Comparison of ENCODE assay signal across 8 cellular contexts in genomic region chr2:238320648-238321281, GRCh38. TPM values are rescaled to one million over a fixed set of nuclear protein-coding genes. Genes with fewer than 3 reads are reported as not detected.
DNase-seq lines count a peak whose midpoint lies in the region; ATAC-seq and TF ChIP-seq lines count a peak whose summit lies in the region.

No MANE protein-coding gene starts in this region.

- TF ChIP-seq EP300 in sigmoid colon (IDR thresholded peaks at IDR 0.05) = no peak

- TF ChIP-seq CTCF in activated B cell treated with CpG ODN at 0.5 μM for 24 hours (IDR thresholded peaks at IDR 0.05) (no peak), left ventricle myocardium inferior (IDR thresholded peaks at IDR 0.05; ENCODE audit: borderline replicate concordance) (no peak), sigmoid colon (IDR thresholded peaks at IDR 0.05) (no peak)

- 1% methylated on average over 65 of the region's 65 CpGs for WGBS in sigmoid colon, 2 donors

- in situ Hi-C loops in ACHN (cut with HindIII; ENCODE audit: low pct_ligation_motif_present, low pct_unique_long_range_greater_than_20kb, low sequenced_read_pairs) = no loop called here

- no peak overlapping the region for H3K27ac Mint-ChIP-seq in activated B cell treated with CpG ODN at 0.5 μM for 24 hours

- intact Hi-C loops in activated B cell treated with CpG ODN at 0.5 μM for 24 hours (cut with micrococcal nuclease) = loop anchor here (1.0 to 2.0 kb wide), 3 partner anchors 32 to 107 kb away; partner anchors contain the start of gene PER2
- intact Hi-C loops in left ventricle myocardium inferior (cut with micrococcal nuclease) = no loop called here
- intact Hi-C loops in sigmoid colon (cut with DNase I) = loop anchor here (2.0 kb wide), 1 partner anchor 32 kb away; the partner anchor contains the start of gene PER2

- H3K4me1 ChIP-seq in left ventricle myocardium inferior (peaks cover 42% of the 10 kb centered on the region), sigmoid colon (peaks cover 0 to 25% (median 21%) of the 10 kb centered on the region in 4 donors)

- peaks cover 2% of the 10 kb centered on the region for H3K36me3 Mint-ChIP-seq in activated B cell treated with CpG ODN at 0.5 μM for 24 hours (ENCODE audit: low read depth)

- CTCF ChIA-PET in activated B cell treated with CpG ODN at 0.5 μM for 24 hours (lab: Charles Lee) = no interaction called here

- H3K4me1 Mint-ChIP-seq in activated B cell treated with CpG ODN at 0.5 μM for 24 hours = peaks cover 13% of the 10 kb centered on the region

- DNase-seq in ACHN (peak; percentile 14), activated B cell treated with CpG ODN at 0.5 μM for 24 hours (no peak), left ventricle myocardium inferior (peak; percentile 21), sigmoid colon (peak; percentile 66), NCI-H2081 (lab: John Stamatoyannopoulos, UW) (no peak)
- no peak for DNase-seq in stimulated activated CD4-positive, alpha-beta T cell treated with anti-CD3 and anti-CD28 coated beads, Interleukin-2, amount 100 ng/mL, for 24 hours

- H3K9me3 Mint-ChIP-seq in activated B cell treated with CpG ODN at 0.5 μM for 24 hours = no peaks in the 10 kb centered on the region

- peak overlapping the region; percentile 82 for H3K4me3 Mint-ChIP-seq in activated B cell treated with CpG ODN at 0.5 μM for 24 hours

- H3K9me3 ChIP-seq in left ventricle myocardium inferior (replicated peaks) (no peaks in the 10 kb centered on the region), sigmoid colon (no peaks in the 10 kb centered on the region)

- peak overlapping the region; percentile 58 for H3K27ac ChIP-seq in left ventricle myocardium inferior (replicated peaks)
- H3K27ac ChIP-seq in sigmoid colon = peak overlapping the region; percentile 68 to 81 (median 76)

- TF ChIP-seq POLR2A in sigmoid colon (IDR thresholded peaks at IDR 0.05) = no peak

- ATAC-seq in GM18867 (IDR thresholded peaks at IDR 0.05; ENCODE audit: unreplicated experiment) = peak; percentile 3
- peak; percentile 20 for ATAC-seq in HG03095 (IDR thresholded peaks at IDR 0.05; ENCODE audit: unreplicated experiment)
- ATAC-seq in activated B cell treated with CpG ODN at 0.5 μM for 24 hours (ENCODE audit: low read depth) = peak; percentile 40

- POLR2A ChIA-PET in activated B cell treated with CpG ODN at 0.5 μM for 24 hours (lab: Charles Lee) = interaction anchor here (1.0 kb wide), 1 partner anchor 33 kb away, joined by 6 read pairs; the partner anchor contains the start of gene PER2

- H3K4me3 ChIP-seq in left ventricle myocardium inferior (peak overlapping the region; percentile 91), sigmoid colon (peak overlapping the region; percentile 61 to 94 (median 94))

- peaks cover 4% of the 10 kb centered on the region for H3K27me3 ChIP-seq in left ventricle myocardium inferior (ENCODE audit: low read depth)
- H3K27me3 ChIP-seq in sigmoid colon = no peaks in the 10 kb centered on the region

- H3K36me3 ChIP-seq in left ventricle myocardium inferior = peaks cover 1% of the 10 kb centered on the region
- H3K36me3 ChIP-seq in sigmoid colon = peaks cover 0 to 19% (median 0%) of the 10 kb centered on the region in 4 donors

- H3K27me3 Mint-ChIP-seq in activated B cell treated with CpG ODN at 0.5 μM for 24 hours = peaks cover 6% of the 10 kb centered on the region

RNA-seq across cellular contexts. Expression of gene TRAF3IP1, which starts 0.4 kb away (rescaled TPM):
- 9.5 and 9.9 TPM in 2 replicates for total RNA-seq in activated B cell treated with CpG ODN at 0.5 μM for 24 hours
- total RNA-seq in left ventricle myocardium inferior = 14.6 TPM
- 10 to 100 TPM; 17.5 to 20.8 (median 18.2) TPM for total RNA-seq in sigmoid colon
- 10 to 100 TPM in 1 of 3 donors, 1 to 10 TPM in 2; 6.9 to 13.2 (median 7.2) TPM for polyA plus RNA-seq in sigmoid colon

RNA-seq across cellular contexts. Expression of gene PER2, which starts 32.4 kb away (rescaled TPM):
- 15.8 and 16.6 TPM in 2 replicates for total RNA-seq in activated B cell treated with CpG ODN at 0.5 μM for 24 hours
- total RNA-seq in left ventricle myocardium inferior = 3.4 TPM
- 10 to 100 TPM in 1 of 4 donors, 1 to 10 TPM in 3; 7.7 to 11.8 (median 9.2) TPM for total RNA-seq in sigmoid colon
- 1 to 10 TPM; 3.7 to 7.1 (median 4.2) TPM for polyA plus RNA-seq in sigmoid colon

Comparison
In these comparisons a context has a peak if more than half of its experiments do, and no peak if none do; other contexts are left out.
1. DNase-seq: peak in ACHN (single experiment), left ventricle myocardium inferior (single experiment) and sigmoid colon (single experiment); none in activated B cell treated with CpG ODN at 0.5 μM for 24 hours (single experiment), NCI-H2081 (0 of 2) and stimulated activated CD4-positive, alpha-beta T cell treated with anti-CD3 and anti-CD28 coated beads, Interleukin-2, amount 100 ng/mL, for 24 hours (0 of 2).
2. Peak in every context shown above with its lines, with median percentiles within 50 percentile points of each other: ATAC-seq.